9 cellular contexts compared by ENCODE assay signal in genomic region chr14:61471297-61471980, GRCh38.
DNase-seq lines count a peak whose midpoint lies in the region; ATAC-seq and TF ChIP-seq lines count a peak whose summit lies in the region.
"Had no signal": no experiment of that assay in that cellular context is flagged by ENCODE, and none has a peak within 500 bp of the region (broad histone marks: within the 10 kb centered on the region; RNA-seq: fewer than 3 reads in every experiment).

No MANE protein-coding gene starts in this region.

- H3K4me3 ChIP-seq in thyroid gland (replicated peaks in 1 of 3), result no peak overlapping the region

- no peaks in the 10 kb centered on the region for H3K27me3 Mint-ChIP-seq in activated CD4-positive, alpha-beta T cell treated with anti-CD3 and anti-CD28 coated beads, Interleukin-2, amount 10 ng/mL, durations not matched to agents 24 days and 14 days

- TF ChIP-seq POLR2A in thyroid gland (IDR thresholded peaks at IDR 0.05), result no peak

- H3K27ac ChIP-seq in angular gyrus (ENCODE audit: low read depth, low read length), result peak overlapping the region; percentile 56
- H3K27ac ChIP-seq in layer of hippocampus (ENCODE audit: low read depth, low read length), result peak overlapping the region; percentile 4
- H3K27ac ChIP-seq in thyroid gland, result peak overlapping the region in 2 of 3 donors; percentile 57 to 68
- no peak overlapping the region for H3K27ac ChIP-seq in foreskin keratinocyte

- peaks cover 6 to 52% of the 10 kb centered on the region in 2 donors for H3K4me1 ChIP-seq in thyroid gland
- H3K4me1 ChIP-seq in foreskin keratinocyte, result peaks cover 23% of the 10 kb centered on the region

- no peaks in the 10 kb centered on the region for H3K27me3 ChIP-seq in layer of hippocampus (ENCODE audit: control insufficient read depth, insufficient read depth, low read length)
- H3K27me3 ChIP-seq in thyroid gland, result no peaks in the 10 kb centered on the region
- peaks cover 4% of the 10 kb centered on the region for H3K27me3 ChIP-seq in foreskin keratinocyte

- WGBS in thyroid gland, 2 donors, result 76 to 78% methylated on average over 7 of the region's 7 CpGs

- peaks cover 44% of the 10 kb centered on the region for H3K36me3 Mint-ChIP-seq in activated CD4-positive, alpha-beta T cell treated with anti-CD3 and anti-CD28 coated beads, Interleukin-2, amount 10 ng/mL, durations not matched to agents 24 days and 14 days (ENCODE audit: low read depth)

- DNase-seq in activated CD4-positive, alpha-beta T cell treated with anti-CD3 and anti-CD28 coated beads, Interleukin-2, amount 10 ng/mL, durations not matched to agents 24 days and 14 days, result no peak
- DNase-seq in activated CD4-positive, alpha-beta T cell treated with anti-CD3 and anti-CD28 coated beads, Interleukin-2, amount 50 U/mL, for 48 hours, result no peak
- no peak for DNase-seq in thyroid gland
- no peak for DNase-seq in foreskin keratinocyte
- DNase-seq in cerebellum (ENCODE audit: low spot score), result no peak

- no peak for ATAC-seq in foreskin keratinocyte
- ATAC-seq in GM21723 (IDR thresholded peaks at IDR 0.05; ENCODE audit: unreplicated experiment), result no peak

- H3K9me3 Mint-ChIP-seq in activated CD4-positive, alpha-beta T cell treated with anti-CD3 and anti-CD28 coated beads, Interleukin-2, amount 10 ng/mL, durations not matched to agents 24 days and 14 days, result peaks cover 3% of the 10 kb centered on the region
- H3K9me3 Mint-ChIP-seq: neural crest cell had no signal

- intact Hi-C loops in activated CD4-positive, alpha-beta T cell treated with anti-CD3 and anti-CD28 coated beads, Interleukin-2, amount 10 ng/mL, durations not matched to agents 24 days and 14 days (cut with micrococcal nuclease), result loop anchor here (10.0 kb wide), 1 partner anchor 93 kb away; no protein-coding TSS in a partner anchor
- intact Hi-C loops in thyroid gland (cut with DNase I), result no loop called here

- H3K4me3 Mint-ChIP-seq in activated CD4-positive, alpha-beta T cell treated with anti-CD3 and anti-CD28 coated beads, Interleukin-2, amount 10 ng/mL, durations not matched to agents 24 days and 14 days, result peak overlapping the region; percentile 78
- H3K4me3 Mint-ChIP-seq: neural crest cell had no signal

- peaks cover 78% of the 10 kb centered on the region for H3K4me1 Mint-ChIP-seq in activated CD4-positive, alpha-beta T cell treated with anti-CD3 and anti-CD28 coated beads, Interleukin-2, amount 10 ng/mL, durations not matched to agents 24 days and 14 days

- no peak for TF ChIP-seq CTCF in thyroid gland (IDR thresholded peaks at IDR 0.05)
- TF ChIP-seq CTCF in foreskin keratinocyte (conservative IDR thresholded peaks at IDR 0.05), result no peak

- H3K27ac Mint-ChIP-seq in activated CD4-positive, alpha-beta T cell treated with anti-CD3 and anti-CD28 coated beads, Interleukin-2, amount 10 ng/mL, durations not matched to agents 24 days and 14 days, result peak overlapping the region; percentile 96

- no peaks in the 10 kb centered on the region for H3K36me3 ChIP-seq in thyroid gland

- H3K9me3 ChIP-seq in thyroid gland, result no peaks in the 10 kb centered on the region
